Comparison of ENCODE assay signal across 1 cellular context in genomic region chr2:57973621-57974186, GRCh38.
TF ChIP-seq lines count a peak whose summit lies in the region.

No MANE protein-coding gene starts in this region.

TF ChIP-seq in A549, 52 proteins besides CTCF, POLR2A, EP300 and RAD21 (continued from another document):
- no peak for TF ChIP-seq RNF2 (IDR thresholded peaks at IDR 0.05; ENCODE audit: borderline replicate concordance, low read depth)
